1 cellular context compared by ENCODE assay signal in genomic region chr11:61361686-61362541, GRCh38.
TF ChIP-seq lines count a peak whose summit lies in the region.

Gene CYB561A3 (minus strand): TSS chr11:61361882. CDS start chr11:61356713, 5,169 bp downstream.
Gene TMEM138 (plus strand): TSS chr11:61362374. CDS start chr11:61364391, 2,017 bp downstream.

TF ChIP-seq in K562, 482 proteins besides CTCF, POLR2A, EP300 and RAD21 (continued from another document and continues in another):
- TF ChIP-seq ZBTB40 (IDR thresholded peaks at IDR 0.05) (peak; percentile 95), ZBTB40 (CRISPR knock-in tag; IDR thresholded peaks at IDR 0.05) (no peak), NUFIP1 (IDR thresholded peaks at IDR 0.05; ENCODE audit: partially characterized antibody) (no peak), E2F6 (IDR thresholded peaks at IDR 0.05; ENCODE audit: borderline replicate concordance in 1 of 2, extremely low read depth in 1 of 2, insufficient read depth in 1 of 2, insufficient read length in 1 of 2, low read depth in 1 of 2, low read length in 1 of 2, poor library complexity in 1 of 2, severe bottlenecking in 1 of 2) (peak; percentile 93 to 98), ZKSCAN3 (CRISPR knock-in tag; IDR thresholded peaks at IDR 0.05) (no peak), SMAD3 (CRISPR knock-in tag; conservative IDR thresholded peaks at IDR 0.05) (no peak), PHB (CRISPR knock-in tag; IDR thresholded peaks at IDR 0.05) (no peak), ZNF717 (CRISPR knock-in tag; IDR thresholded peaks at IDR 0.05) (no peak), RFX7 (CRISPR knock-in tag; IDR thresholded peaks at IDR 0.05) (no peak), THAP7 (CRISPR knock-in tag; IDR thresholded peaks at IDR 0.05) (no peak), ETV5 (CRISPR knock-in tag; IDR thresholded peaks at IDR 0.05; ENCODE audit: low read depth) (peak; percentile 54; the same call in 1 of the 2 replicates), AFF1 (IDR thresholded peaks at IDR 0.05; ENCODE audit: low read depth in 1 of 2, partially characterized antibody in 2 of 2) (peak; percentile 33 to 69), KDM5B (IDR thresholded peaks at IDR 0.05; ENCODE audit: insufficient replicate concordance, low read depth, low read length) (peak; percentile 90), ZNF277 (CRISPR knock-in tag; IDR thresholded peaks at IDR 0.05; ENCODE audit: borderline replicate concordance) (no peak), KLF16 (IDR thresholded peaks at IDR 0.05) (no peak), PHTF2 (CRISPR knock-in tag; IDR thresholded peaks at IDR 0.05) (no peak), ATF2 (CRISPR knock-in tag; IDR thresholded peaks at IDR 0.05) (no peak), RREB1 (CRISPR knock-in tag; IDR thresholded peaks at IDR 0.05) (no peak), SETDB1 (IDR thresholded peaks at IDR 0.05; ENCODE audit: low read length) (no peak), SNIP1 (IDR thresholded peaks at IDR 0.05; ENCODE audit: low read depth) (0 out of 2 replicates have a peak, but pooled peaks have one; percentile 46), BACH1 (tag; IDR thresholded peaks at IDR 0.05) (no peak), CBX2 (IDR thresholded peaks at IDR 0.05; ENCODE audit: insufficient read depth, low read length, poor library complexity, severe bottlenecking) (no peak), HMGN3 (IDR thresholded peaks at IDR 0.05; ENCODE audit: borderline replicate concordance, extremely low read depth, insufficient read length, low read depth, low read length) (peak; percentile 68), PATZ1 (CRISPR knock-in tag; IDR thresholded peaks at IDR 0.05; ENCODE audit: borderline replicate concordance) (no peak)
